In the genomic region with DNA sequence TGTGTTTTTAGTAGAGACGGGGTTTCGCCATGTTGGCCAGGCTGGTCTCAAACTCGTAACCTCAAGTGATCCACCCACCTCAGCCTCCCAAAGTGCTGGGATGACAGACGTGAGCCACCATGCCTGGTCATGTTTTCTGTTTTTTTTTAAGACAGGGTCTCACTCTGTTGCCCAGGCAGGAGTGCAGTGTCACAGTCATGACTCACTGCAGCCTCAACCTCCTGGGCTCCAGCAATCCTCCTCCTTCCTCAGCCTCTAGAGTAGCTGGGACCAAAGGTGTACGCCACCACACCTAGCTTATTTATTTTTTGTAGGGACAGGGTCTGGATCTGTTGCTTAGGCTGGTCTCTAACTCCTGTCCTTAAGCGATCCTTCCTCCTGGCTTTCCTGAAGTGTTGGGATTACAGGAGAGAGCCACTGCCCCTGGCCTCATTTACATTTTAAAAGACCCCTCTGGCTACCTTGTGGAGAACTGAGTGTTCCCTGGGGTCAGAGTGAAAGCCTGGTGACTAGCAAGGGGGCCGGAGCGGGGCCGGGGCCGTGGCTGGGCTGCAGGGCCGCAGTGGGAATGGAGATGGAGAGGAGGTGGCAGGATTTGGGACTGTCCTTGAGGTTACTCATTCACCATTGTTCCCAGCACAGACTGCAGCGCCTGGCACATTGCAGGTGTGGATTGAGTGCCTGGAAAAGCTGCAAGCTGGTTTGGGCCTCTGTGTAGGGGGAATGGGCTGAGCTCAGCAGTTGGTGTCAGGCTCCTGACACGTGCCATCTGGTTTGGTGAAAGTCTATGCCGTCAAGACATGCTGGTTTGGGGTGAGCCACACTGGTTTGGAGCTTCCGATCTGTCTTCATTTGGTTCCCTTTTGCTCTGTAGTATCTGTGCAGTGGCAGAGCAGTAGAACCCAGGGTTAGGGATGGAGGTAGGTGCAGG, we compare ENCODE assay signal across 19 cellular contexts. TPM values are rescaled to one million over a fixed set of nuclear protein-coding genes. Genes with fewer than 3 reads are reported as not detected.
DNase-seq lines count a peak whose midpoint lies in the region; ATAC-seq and TF ChIP-seq lines count a peak whose summit lies in the region.
"Had no signal": no experiment of that assay in that cellular context is flagged by ENCODE, and none has a peak within 500 bp of the region (broad histone marks: within the 10 kb centered on the region; RNA-seq: fewer than 3 reads in every experiment).

No MANE protein-coding gene starts in this region.

- WGBS in adrenal gland, 4 donors: 83 to 88% (median 83%) methylated on average over 12 to 15 of the region's 15 CpGs

- no peak for TF ChIP-seq CTCF in chondrocyte (IDR thresholded peaks at IDR 0.05)
- no peak for TF ChIP-seq CTCF in adrenal gland (IDR thresholded peaks at IDR 0.05)

- no peaks in the 10 kb centered on the region for H3K9me3 Mint-ChIP-seq in chondrocyte (ENCODE audit: low read depth)

- no peak for TF ChIP-seq POLR2A in adrenal gland (IDR thresholded peaks at IDR 0.05)

- H3K27me3 ChIP-seq in adrenal gland: no peaks in the 10 kb centered on the region
- H3K27me3 ChIP-seq: BE2C, Peyer's patch had no signal

- H3K36me3 Mint-ChIP-seq in chondrocyte (ENCODE audit: low read depth): peaks cover 31% of the 10 kb centered on the region

- peak overlapping the region; percentile 63 for H3K27ac Mint-ChIP-seq in chondrocyte (ENCODE audit: unreplicated experiment)

- no peak overlapping the region for H3K4me3 Mint-ChIP-seq in chondrocyte (ENCODE audit: unreplicated experiment)

- H3K27me3 Mint-ChIP-seq in chondrocyte (ENCODE audit: low read depth): no peaks in the 10 kb centered on the region

- peak; percentile 48 for DNase-seq in MV-4-11 (lab: John Stamatoyannopoulos, UW)
- no peak for DNase-seq in chondrocyte (ENCODE audit: low spot score)
- DNase-seq in iPS-NIHi7 (ENCODE audit: extremely low spot score): peak; percentile 72
- DNase-seq in substantia nigra (lab: John Stamatoyannopoulos, UW): peak in 2 of 49 donors; percentile 4
- DNase-seq in adrenal gland: no peak
- no peak for DNase-seq in epidermal melanocyte (ENCODE audit: insufficient read length, low spot score)
- DNase-seq: activated CD4-positive, alpha-beta T cell treated with anti-CD3 and anti-CD28 coated beads for 48 hours; activated CD8-positive, alpha-beta memory T cell treated with anti-CD3 and anti-CD28 coated beads, Interleukin-2, amount 50 U/mL, for 4 hours; activated gamma-delta T cell treated with Interleukin-2 at 50 U/mL for 16 hours; amygdala; BE2C; Calu3; cerebellar nuclear complex; foreskin fibroblast; left colon; NCI-H1417; Peyer's patch; stimulated activated CD4-positive, alpha-beta T cell treated with anti-CD3 and anti-CD28 coated beads, Interleukin-2, amount 100 ng/mL, for 24 hours had no signal

- H3K9me3 ChIP-seq in adrenal gland (replicated peaks in 1 of 3): no peaks in the 10 kb centered on the region
- H3K9me3 ChIP-seq: BE2C, Peyer's patch had no signal

- no peak overlapping the region for H3K4me3 ChIP-seq in adrenal gland
- H3K4me3 ChIP-seq: Peyer's patch had no signal

- intact Hi-C loops in adrenal gland (cut with DNase I): no loop called here

- peaks cover 25% of the 10 kb centered on the region for H3K4me1 Mint-ChIP-seq in chondrocyte (ENCODE audit: low read depth)

- H3K27ac ChIP-seq in substantia nigra (ENCODE audit: low read depth, low read length, poor library complexity, severe bottlenecking): peak overlapping the region; percentile 5
- H3K27ac ChIP-seq in adrenal gland: no peak overlapping the region
- H3K27ac ChIP-seq: Peyer's patch had no signal

- peaks cover 0 to 53% of the 10 kb centered on the region in 2 donors for H3K36me3 ChIP-seq in adrenal gland (replicated peaks in 1 of 2)

- ATAC-seq in HG02938 (IDR thresholded peaks at IDR 0.05; ENCODE audit: unreplicated experiment): no peak
- ATAC-seq: left colon had no signal

- H3K4me1 ChIP-seq in adrenal gland (replicated peaks in 1 of 2): peaks cover 0 to 12% of the 10 kb centered on the region in 2 donors
- H3K4me1 ChIP-seq: BE2C, Peyer's patch had no signal

RNA-seq across cellular contexts. Expression of a gene that starts 18.1 kb away (rescaled TPM):
- total RNA-seq in chondrocyte (43.8 to 49.5 TPM (median 47.1 TPM) in 3 replicates), adrenal gland (10 to 100 TPM; 17.2 to 29.4 (median 24.0) TPM)
- 10 to 100 TPM; 18.0 to 37.3 (median 23.6) TPM for polyA plus RNA-seq in adrenal gland

RNA-seq across cellular contexts. Expression of a gene that starts 34.5 kb away (rescaled TPM):
- total RNA-seq in chondrocyte: 3.1 to 4.2 TPM (median 3.8 TPM) in 3 replicates
- 1 to 10 TPM; 1.5 to 6.6 (median 4.4) TPM for total RNA-seq in adrenal gland
- polyA plus RNA-seq in adrenal gland: 1 to 10 TPM; 2.5 to 4.4 (median 3.8) TPM

RNA-seq across cellular contexts. Expression of a gene that starts 37.4 kb away (rescaled TPM):
- total RNA-seq in chondrocyte: 33.5 to 37.7 TPM (median 37.3 TPM) in 3 replicates
- 10 to 100 TPM; 10.3 to 30.9 (median 24.9) TPM for total RNA-seq in adrenal gland
- 10 to 100 TPM in 1 of 3 donors, 1 to 10 TPM in 2; 3.8 to 20.7 (median 5.7) TPM for polyA plus RNA-seq in adrenal gland

RNA-seq across cellular contexts. Expression of a gene that starts 55.9 kb away (rescaled TPM):
- total RNA-seq in chondrocyte (8.2 to 19.3 TPM (median 9.2 TPM) in 3 replicates), adrenal gland (10 to 100 TPM; 12.5 to 37.4 (median 17.8) TPM)
- 100 to 1,000 TPM in 2 of 3 donors, 10 to 100 TPM in 1; 39.7 to 157 (median 104) TPM for polyA plus RNA-seq in adrenal gland

Comparison
In these comparisons a context has a peak if more than half of its experiments do, and no peak if none do; other contexts are left out.
1. DNase-seq: peak in MV-4-11 (single experiment) and iPS-NIHi7 (single experiment); none in chondrocyte (single experiment), adrenal gland (0 of 7) and epidermal melanocyte (single experiment).